Comparison of ENCODE assay signal across 18 cellular contexts in genomic region chr5:175800656-175801081, GRCh38.
DNase-seq lines count a peak whose midpoint lies in the region; ATAC-seq, FAIRE-seq and TF ChIP-seq lines count a peak whose summit lies in the region.
"Had no signal": no experiment of that assay in that cellular context is flagged by ENCODE, and none has a peak within 500 bp of the region (broad histone marks: within the 10 kb centered on the region; RNA-seq: fewer than 3 reads in every experiment).

No MANE protein-coding gene starts in this region.

- no peak overlapping the region for H3K27ac Mint-ChIP-seq in naive thymus-derived CD4-positive, alpha-beta T cell
- H3K27ac Mint-ChIP-seq: activated T-helper 17 cell treated with anti-CD3 and anti-CD28 coated beads, Interleukin-2, amount 50 U/mL, for 72 hours; stimulated activated naive B cell treated with anti-CD40 and anti-IgM and Interleukin-4, amounts not matched to agents 10 μg/mL and 1 μg/mL and 100 μg/mL, for 72 hours had no signal

- H3K36me3 Mint-ChIP-seq in naive thymus-derived CD4-positive, alpha-beta T cell, result peaks cover 0 to 20% (median 8%) of the 10 kb centered on the region in 5 donors

- no peaks in the 10 kb centered on the region for H4K20me1 ChIP-seq in PC-3 (ENCODE audit: low read length)

- H3K79me2 ChIP-seq in PC-3 (ENCODE audit: low read length), result no peaks in the 10 kb centered on the region

- no peak for TF ChIP-seq EP300 in A549 (IDR thresholded peaks at IDR 0.05)

- no peak overlapping the region for H3K4me3 Mint-ChIP-seq in naive thymus-derived CD4-positive, alpha-beta T cell
- H3K4me3 Mint-ChIP-seq: activated T-helper 17 cell treated with anti-CD3 and anti-CD28 coated beads, Interleukin-2, amount 50 U/mL, for 72 hours; stimulated activated naive B cell treated with anti-CD40 and anti-IgM and Interleukin-4, amounts not matched to agents 10 μg/mL and 1 μg/mL and 100 μg/mL, for 72 hours had no signal

- peak; percentile 98 for FAIRE-seq in A549 (lab: Jason Lieb, UNC)

- H3K27me3 ChIP-seq in H7 (ENCODE audit: control insufficient read depth, insufficient read depth, low read length), result peaks cover 8% of the 10 kb centered on the region
- no peaks in the 10 kb centered on the region for H3K27me3 ChIP-seq in PC-3 (ENCODE audit: low read length)
- H3K27me3 ChIP-seq in naive thymus-derived CD4-positive, alpha-beta T cell (ENCODE audit: control insufficient read depth in 2 of 2, insufficient read depth in 2 of 2, low read length in 2 of 2), result peaks cover 7 to 11% of the 10 kb centered on the region in 2 donors

- no peak for TF ChIP-seq POLR2A in A549 (IDR thresholded peaks at IDR 0.05; ENCODE audit: low read length)

- no peaks in the 10 kb centered on the region for H3K9me2 ChIP-seq in PC-3 (replicated peaks; ENCODE audit: low read length)

- no peaks in the 10 kb centered on the region for H3K36me3 ChIP-seq in H7 (replicated peaks; ENCODE audit: control insufficient read depth, insufficient read depth, low read length)
- no peaks in the 10 kb centered on the region for H3K36me3 ChIP-seq in PC-3 (ENCODE audit: low read depth, low read length)
- no peaks in the 10 kb centered on the region for H3K36me3 ChIP-seq in naive thymus-derived CD4-positive, alpha-beta T cell (ENCODE audit: control insufficient read depth in 2 of 3, insufficient read depth in 3 of 3, low read length in 3 of 3)
- H3K36me3 ChIP-seq: cardiac muscle cell, prostate gland, SJSA1, uterus had no signal

- peak in 1 of 2 experiments; percentile 39; a peak in 2 of 6 replicates for ATAC-seq in A549
- ATAC-seq in PC-3, result no peak
- ATAC-seq in naive thymus-derived CD4-positive, alpha-beta T cell, result no peak
- ATAC-seq: activated CD4-positive, CD25-positive, alpha-beta regulatory T cell treated with anti-CD3 and anti-CD28 coated beads, Interleukin-2, amount 50 U/mL, for 24 hours; activated T-helper 17 cell treated with anti-CD3 and anti-CD28 coated beads, Interleukin-2, amount 50 U/mL, for 72 hours; mucosa of descending colon; stimulated activated naive B cell treated with anti-CD40 and anti-IgM and Interleukin-4, amounts not matched to agents 10 μg/mL and 1 μg/mL and 100 μg/mL, for 72 hours had no signal

- no peaks in the 10 kb centered on the region for H3K9me3 ChIP-seq in A549
- H3K9me3 ChIP-seq in PC-3 (ENCODE audit: low read length), result no peaks in the 10 kb centered on the region
- peaks cover 0 to 5% (median 0%) of the 10 kb centered on the region in 3 experiments for H3K9me3 ChIP-seq in naive thymus-derived CD4-positive, alpha-beta T cell (ENCODE audit: control insufficient read depth in 2 of 3, low read length in 3 of 3)
- H3K9me3 ChIP-seq: mucosa of descending colon, prostate gland, uterus had no signal

- POLR2A ChIA-PET in A549 (lab: Yijun Ruan, JAX) (no interaction called here), PC-3 (lab: Charles Lee; ENCODE audit: unreplicated experiment) (no interaction called here)
- POLR2A ChIA-PET in naive thymus-derived CD4-positive, alpha-beta T cell (lab: Charles Lee), result interaction anchor here (0.6 kb wide), 1 partner anchor 36 kb away, joined by 3 read pairs; no protein-coding TSS in a partner anchor

- TF ChIP-seq RAD21 in A549 (conservative IDR thresholded peaks at IDR 0.05 in 1 of 2, IDR thresholded peaks at IDR 0.05 in 1 of 2), result no peak

- H3K9ac ChIP-seq in PC-3 (ENCODE audit: low read length), result no peak overlapping the region

- peak in 1 of 2 experiments; percentile 74 for DNase-seq in A549 (ENCODE audit: low read depth in 1 of 2, low spot score in 1 of 2)
- peak; percentile 47 for DNase-seq in H7
- DNase-seq in PC-3, result peak; percentile 76
- peak; percentile 54 for DNase-seq in cerebellum (ENCODE audit: low spot score)
- DNase-seq in DMS53 treated with DMSO at 0.1 percent for 48 hours (lab: John Stamatoyannopoulos, UW; ENCODE audit: unreplicated experiment), result no peak
- DNase-seq in iPS-NIHi7 (ENCODE audit: extremely low spot score), result no peak
- no peak for DNase-seq in pons (ENCODE audit: low spot score)
- no peak for DNase-seq in naive thymus-derived CD4-positive, alpha-beta T cell
- DNase-seq: AML-193; mucosa of descending colon; NCI-H510A treated with DMSO at 0.1 percent for 48 hours; stimulated activated naive B cell treated with anti-CD40 and anti-IgM and Interleukin-4, amounts not matched to agents 10 μg/mL and 1 μg/mL and 100 μg/mL, for 72 hours; uterus had no signal

- peak overlapping the region; percentile 21 for H3K4me2 ChIP-seq in A549
- no peak overlapping the region for H3K4me2 ChIP-seq in PC-3 (ENCODE audit: low read length)

- H2AFZ ChIP-seq in PC-3 (ENCODE audit: low read length), result no peak overlapping the region

- H3K4me3 ChIP-seq in A549, result no peak overlapping the region
- no peak overlapping the region for H3K4me3 ChIP-seq in H7 (ENCODE audit: insufficient read depth, low read depth, low read length)
- H3K4me3 ChIP-seq in PC-3 (ENCODE audit: low read length), result no peak overlapping the region
- no peak overlapping the region for H3K4me3 ChIP-seq in naive thymus-derived CD4-positive, alpha-beta T cell (ENCODE audit: low read length)
- H3K4me3 ChIP-seq: cardiac muscle cell, mucosa of descending colon, prostate gland, SJSA1, uterus had no signal

- TF ChIP-seq CTCF in A549 (IDR thresholded peaks at IDR 0.05) (no peak), PC-3 (conservative IDR thresholded peaks at IDR 0.05; ENCODE audit: low read depth, low read length) (no peak)

- no peaks in the 10 kb centered on the region for H3F3A ChIP-seq in PC-3 (ENCODE audit: low read length, unreplicated experiment)

- H3K27ac ChIP-seq in A549 (peak overlapping the region; percentile 74 to 81), PC-3 (ENCODE audit: low read length) (no peak overlapping the region)
- H3K27ac ChIP-seq in naive thymus-derived CD4-positive, alpha-beta T cell (ENCODE audit: low read depth, low read length), result no peak overlapping the region
- H3K27ac ChIP-seq: cardiac muscle cell, prostate gland, SJSA1, uterus had no signal

- H3K4me1 ChIP-seq in A549, result peaks cover 41% of the 10 kb centered on the region
- H3K4me1 ChIP-seq in PC-3 (ENCODE audit: insufficient read depth, low read length), result peaks cover 12% of the 10 kb centered on the region; the same call in 1 of the 2 replicates
- H3K4me1 ChIP-seq in naive thymus-derived CD4-positive, alpha-beta T cell (ENCODE audit: control insufficient read depth in 2 of 2, insufficient read depth in 2 of 2, low read length in 2 of 2), result peaks cover 0 to 7% of the 10 kb centered on the region in 2 donors

- WGBS in A549 (ENCODE audit: missing lambda C conversion rate), result 31% methylated on average over 5 of the region's 5 CpGs

- peaks cover 35 to 68% (median 56%) of the 10 kb centered on the region in 5 donors for H3K27me3 Mint-ChIP-seq in naive thymus-derived CD4-positive, alpha-beta T cell

- peaks cover 4 to 22% (median 17%) of the 10 kb centered on the region in 7 donors for H3K4me1 Mint-ChIP-seq in naive thymus-derived CD4-positive, alpha-beta T cell

- no TSS peak for BruUV-seq in PC-3 (replicated peaks; lab: Mats Ljungman, UMichigan)

- CTCF ChIA-PET in A549 (lab: Yijun Ruan, JAX), result interaction anchor here (5.4 to 6.4 kb wide), 2 partner anchors 71 kb away, joined by 41 to 47 read pairs; partner anchors contain the start of gene CPLX2
- CTCF ChIA-PET in PC-3 (lab: Charles Lee), result no interaction called here
- CTCF ChIA-PET in naive thymus-derived CD4-positive, alpha-beta T cell (lab: Charles Lee), result no interaction called here

- intact Hi-C loops in PC-3 (cut with micrococcal nuclease), result no loop called here
- intact Hi-C loops in naive thymus-derived CD4-positive, alpha-beta T cell (cut with micrococcal nuclease), result no loop called here

- peaks cover 0 to 10% (median 4%) of the 10 kb centered on the region in 11 donors for H3K9me3 Mint-ChIP-seq in naive thymus-derived CD4-positive, alpha-beta T cell

TF ChIP-seq in A549, 52 proteins besides CTCF, POLR2A, EP300 and RAD21:
- TF ChIP-seq KDM5A (IDR thresholded peaks at IDR 0.05) (no peak), BHLHE40 (IDR thresholded peaks at IDR 0.05; ENCODE audit: low read depth, low read length) (no peak), MAX (IDR thresholded peaks at IDR 0.05) (0 out of 2 replicates have a peak, but pooled peaks have one; percentile 18), MAFK (IDR thresholded peaks at IDR 0.05; ENCODE audit: partially characterized antibody) (peak; percentile 52), USF2 (IDR thresholded peaks at IDR 0.05) (peak; percentile 28; the same call in 1 of the 2 replicates), RNF2 (IDR thresholded peaks at IDR 0.05; ENCODE audit: borderline replicate concordance, low read depth) (no peak)

Comparison
In these comparisons a context has a peak if more than half of its experiments do, and no peak if none do; other contexts are left out.
1. DNase-seq: peak in H7 (single experiment), PC-3 (single experiment) and cerebellum (single experiment); none in DMS53 treated with DMSO at 0.1 percent for 48 hours (single experiment), iPS-NIHi7 (single experiment), pons (single experiment) and naive thymus-derived CD4-positive, alpha-beta T cell (0 of 9).
2. H3K27ac ChIP-seq: peak in A549 (2 of 2); none in PC-3 (single experiment) and naive thymus-derived CD4-positive, alpha-beta T cell (single experiment).